29 cellular contexts compared by ENCODE assay signal in the genomic region with DNA sequence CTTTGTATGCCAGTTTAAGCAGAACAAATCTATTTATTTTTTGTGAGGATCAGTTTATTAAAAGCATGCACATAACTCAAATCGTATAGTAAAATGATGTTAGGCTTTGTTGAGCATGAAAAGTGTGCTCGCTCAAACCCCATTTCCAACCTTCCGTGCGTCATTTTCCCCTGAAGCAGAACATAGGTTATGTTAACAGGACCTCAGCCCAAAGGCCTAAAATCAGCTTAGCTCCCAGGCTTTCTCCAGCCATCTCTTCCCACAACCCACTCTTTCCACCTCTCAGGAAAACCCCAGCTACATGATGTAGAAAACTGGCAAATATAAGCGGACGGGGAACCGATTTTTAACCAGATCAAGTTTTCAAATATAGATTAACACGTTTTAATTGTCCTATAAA.
DNase-seq lines count a peak whose midpoint lies in the region; ATAC-seq, FAIRE-seq and TF ChIP-seq lines count a peak whose summit lies in the region.
"Had no signal": no experiment of that assay in that cellular context is flagged by ENCODE, and none has a peak within 500 bp of the region (broad histone marks: within the 10 kb centered on the region; RNA-seq: fewer than 3 reads in every experiment).

No MANE protein-coding gene starts in this region.

- H3K4me3 ChIP-seq in SK-N-SH (ENCODE audit: low read depth in 2 of 2, low read length in 1 of 2) (no peak overlapping the region), endodermal cell (ENCODE audit: low read length) (no peak overlapping the region), muscle layer of colon (ENCODE audit: low read depth in 1 of 2, low read length in 2 of 2) (no peak overlapping the region), transverse colon (no peak overlapping the region)
- H3K4me3 ChIP-seq: ascending aorta, heart left ventricle, K562, MG63, right lobe of liver, upper lobe of right lung had no signal

- no peak overlapping the region for H3K4me2 ChIP-seq in SK-N-SH

- no peak for TF ChIP-seq RAD21 in SK-N-SH (IDR thresholded peaks at IDR 0.05; ENCODE audit: low read length)

- DNase-seq in SK-N-SH (no peak), endodermal cell (no peak), transverse colon (no peak), HTR-8/SVneo (ENCODE audit: insufficient read length, low spot score) (no peak), NCI-H446 (lab: John Stamatoyannopoulos, UW) (no peak), NCI-H2107 (lab: John Stamatoyannopoulos, UW) (no peak)
- DNase-seq: activated CD4-positive, alpha-beta T cell treated with anti-CD3 and anti-CD28 coated beads, Interleukin-2, amount 50 U/mL, for 4 hours; activated CD8-positive, alpha-beta memory T cell treated with anti-CD3 and anti-CD28 coated beads, Interleukin-2, amount 10 ng/mL, durations not matched to agents 7 days and 5 days; activated T-cell treated with anti-CD3 and anti-CD28 coated beads, Interleukin-2, amount 50 U/mL, for 72 hours; caudate nucleus; CD4-positive, CD25-positive, alpha-beta regulatory T cell; cortex of kidney; effector memory CD4-positive, alpha-beta T cell; kidney; MG63; NCI-H1105 treated with DMSO at 0.1 percent for 48 hours; NCI-H1930; NK-92 treated with Interleukin-12 subunit alpha and Interleukin-12 subunit beta, amount 100 ng/mL, for 24 hours; stimulated activated CD4-positive, alpha-beta T cell treated with anti-CD3 and anti-CD28 coated beads, Interleukin-4, amount 100 ng/mL, for 24 hours; T-helper 2 cell had no signal

- H3K36me3 ChIP-seq in SK-N-SH (replicated peaks in 1 of 2; ENCODE audit: control insufficient read depth in 1 of 2, insufficient read depth in 2 of 2, low read length in 1 of 2) (no peaks in the 10 kb centered on the region), endodermal cell (ENCODE audit: control insufficient read depth, insufficient read depth, low read length) (no peaks in the 10 kb centered on the region), muscle layer of colon (ENCODE audit: insufficient read depth, low read length) (no peaks in the 10 kb centered on the region), transverse colon (no peaks in the 10 kb centered on the region)
- H3K36me3 ChIP-seq: ascending aorta, heart left ventricle, MG63, right lobe of liver, upper lobe of right lung had no signal

- H3F3A ChIP-seq in SK-N-SH (replicated peaks; ENCODE audit: insufficient read depth), result no peaks in the 10 kb centered on the region

- no peaks in the 10 kb centered on the region for H4K20me1 ChIP-seq in SK-N-SH (ENCODE audit: insufficient read depth)

- H3K79me2 ChIP-seq in SK-N-SH (ENCODE audit: insufficient read depth), result no peaks in the 10 kb centered on the region

- intact Hi-C loops in transverse colon (cut with DNase I; ENCODE audit: low total_unique reads), result loop anchor here (10.0 kb wide), 3 partner anchors 351 to 641 kb away; no protein-coding TSS in a partner anchor

- H3K9me3 Mint-ChIP-seq in endodermal cell, result peaks cover 10% of the 10 kb centered on the region

- TF ChIP-seq EP300 in SK-N-SH (IDR thresholded peaks at IDR 0.05; ENCODE audit: borderline replicate concordance in 1 of 2, low read depth in 1 of 2, low read length in 1 of 2), result no peak
- no peak for TF ChIP-seq EP300 in transverse colon (IDR thresholded peaks at IDR 0.05; ENCODE audit: low read depth)

- H2AFZ ChIP-seq in SK-N-SH (ENCODE audit: low read depth), result peak overlapping the region; percentile 17; the same call in 1 of the 2 replicates

- TF ChIP-seq POLR2A in transverse colon (IDR thresholded peaks at IDR 0.05), result no peak

- POLR2A ChIA-PET in SK-N-SH (lab: Yijun Ruan, JAX), result interaction anchor here (0.7 to 1.8 kb wide), 4 partner anchors 209 to 783 kb away, joined by 3 to 10 read pairs (median 4); partner anchors contain the start of gene MEIS1

- H3K27ac Mint-ChIP-seq in endodermal cell, result peak overlapping the region; percentile 40
- H3K27ac Mint-ChIP-seq: activated CD8-positive, alpha-beta memory T cell treated with anti-CD3 and anti-CD28 coated beads, Interleukin-2, amount 10 ng/mL, durations not matched to agents 7 days and 5 days; activated T-cell treated with anti-CD3 and anti-CD28 coated beads, Interleukin-2, amount 50 U/mL, for 72 hours; CD4-positive, CD25-positive, alpha-beta regulatory T cell had no signal

- H3K9me3 ChIP-seq in SK-N-SH, result no peaks in the 10 kb centered on the region
- H3K9me3 ChIP-seq in endodermal cell (ENCODE audit: control insufficient read depth, low read length), result peaks cover 22% of the 10 kb centered on the region
- H3K9me3 ChIP-seq in muscle layer of colon (ENCODE audit: low read length), result no peaks in the 10 kb centered on the region
- no peaks in the 10 kb centered on the region for H3K9me3 ChIP-seq in transverse colon
- H3K9me3 ChIP-seq: ascending aorta, MG63, right lobe of liver, upper lobe of right lung had no signal

- no peaks in the 10 kb centered on the region for H3K9me2 ChIP-seq in SK-N-SH

- in situ Hi-C loops in transverse colon (cut with MboI; ENCODE audit: low pct_ligation_motif_present in 1 of 4, low pct_unique_long_range_greater_than_20kb in 1 of 4, low sequenced_read_pairs in 3 of 4), result no loop called here

- no peak overlapping the region for H3K4me3 Mint-ChIP-seq in endodermal cell
- H3K4me3 Mint-ChIP-seq: activated CD8-positive, alpha-beta memory T cell treated with anti-CD3 and anti-CD28 coated beads, Interleukin-2, amount 10 ng/mL, durations not matched to agents 7 days and 5 days; activated T-cell treated with anti-CD3 and anti-CD28 coated beads, Interleukin-2, amount 50 U/mL, for 72 hours; CD4-positive, CD25-positive, alpha-beta regulatory T cell had no signal

- H3K27me3 ChIP-seq in SK-N-SH (ENCODE audit: insufficient read depth), result no peaks in the 10 kb centered on the region
- no peaks in the 10 kb centered on the region for H3K27me3 ChIP-seq in endodermal cell (ENCODE audit: control insufficient read depth, insufficient read depth, low read length, poor library complexity, severe bottlenecking)
- H3K27me3 ChIP-seq in muscle layer of colon (ENCODE audit: control insufficient read depth in 1 of 2, insufficient read depth in 2 of 2, low read length in 2 of 2), result no peaks in the 10 kb centered on the region
- no peaks in the 10 kb centered on the region for H3K27me3 ChIP-seq in transverse colon
- H3K27me3 ChIP-seq: ascending aorta, MG63, right lobe of liver, upper lobe of right lung had no signal

- CTCF ChIA-PET in SK-N-SH (lab: Yijun Ruan, JAX), result interaction anchor here (0.7 to 1.9 kb wide), 39 partner anchors 9 to 1494 kb away, joined by 3 to 18 read pairs (median 4); partner anchors contain the start of gene MEIS1

- no peak for FAIRE-seq in HTR-8/SVneo (lab: Jason Lieb, UNC)
- FAIRE-seq: H54, K562, kidney had no signal

- H3K27me3 Mint-ChIP-seq in endodermal cell (ENCODE audit: insufficient read depth), result no peaks in the 10 kb centered on the region
- H3K27me3 Mint-ChIP-seq: activated CD8-positive, alpha-beta memory T cell treated with anti-CD3 and anti-CD28 coated beads, Interleukin-2, amount 10 ng/mL, durations not matched to agents 7 days and 5 days had no signal

- WGBS in SK-N-SH (ENCODE audit: low lambda C conversion rate), result 93% methylated on average over 8 of the region's 8 CpGs
- 81 to 86% methylated on average over 4 to 8 of the region's 8 CpGs for WGBS in endodermal cell (ENCODE audit: insufficient coverage in 1 of 2, insufficient read length in 1 of 2), 2 experiments
- WGBS in transverse colon (ENCODE audit: low coverage in 1 of 2), 2 donors, result 60 to 64% methylated on average over 8 of the region's 8 CpGs

- no peak overlapping the region for H3K9ac ChIP-seq in SK-N-SH
- no peak overlapping the region for H3K9ac ChIP-seq in endodermal cell (ENCODE audit: extremely low read depth, low read length, poor library complexity, severe bottlenecking)
- H3K9ac ChIP-seq in muscle layer of colon (ENCODE audit: low read length), result no peak overlapping the region

- H3K36me3 Mint-ChIP-seq in endodermal cell (ENCODE audit: low read depth), result peaks cover 8% of the 10 kb centered on the region
- H3K36me3 Mint-ChIP-seq: activated CD8-positive, alpha-beta memory T cell treated with anti-CD3 and anti-CD28 coated beads, Interleukin-2, amount 10 ng/mL, durations not matched to agents 7 days and 5 days; CD4-positive, CD25-positive, alpha-beta regulatory T cell had no signal

- no peak for ATAC-seq in SK-N-SH treated with all-trans-retinoic acid at 6 μM for 48 hours
- ATAC-seq: activated CD4-positive, CD25-positive, alpha-beta regulatory T cell treated with anti-CD3 and anti-CD28 coated beads, Interleukin-2, amount 50 U/mL, for 24 hours; activated CD8-positive, alpha-beta memory T cell treated with anti-CD3 and anti-CD28 coated beads, Interleukin-2, amount 10 ng/mL, durations not matched to agents 7 days and 5 days; activated T-cell treated with anti-CD3 and anti-CD28 coated beads, Interleukin-2, amount 50 U/mL, for 72 hours had no signal

- TF ChIP-seq CTCF in SK-N-SH (IDR thresholded peaks at IDR 0.05) (no peak), endodermal cell (conservative IDR thresholded peaks at IDR 0.05) (no peak), transverse colon (IDR thresholded peaks at IDR 0.05) (peak in 1 of 5 experiments; percentile 6)

- H3K27ac ChIP-seq in SK-N-SH (ENCODE audit: low read depth in 2 of 2, low read length in 1 of 2) (peak overlapping the region in 1 of 2 experiments; percentile 53; a peak in 1 of 4 replicates), endodermal cell (ENCODE audit: low read depth, low read length) (no peak overlapping the region), muscle layer of colon (ENCODE audit: low read depth, low read length) (peak overlapping the region; percentile 64), transverse colon (peak overlapping the region; percentile 52 to 74 (median 64))
- H3K27ac ChIP-seq: ascending aorta, right lobe of liver, upper lobe of right lung had no signal

- peaks cover 39% of the 10 kb centered on the region for H3K4me1 Mint-ChIP-seq in endodermal cell
- H3K4me1 Mint-ChIP-seq: activated CD8-positive, alpha-beta memory T cell treated with anti-CD3 and anti-CD28 coated beads, Interleukin-2, amount 10 ng/mL, durations not matched to agents 7 days and 5 days; CD4-positive, CD25-positive, alpha-beta regulatory T cell had no signal

- H3K4me1 ChIP-seq in SK-N-SH (ENCODE audit: control insufficient read depth in 1 of 2, insufficient read depth in 2 of 2, low read depth in 1 of 2, low read length in 1 of 2) (peaks cover 0 to 18% of the 10 kb centered on the region in 2 experiments; a peak in 2 of 4 replicates), endodermal cell (ENCODE audit: control insufficient read depth, insufficient read depth, low read length) (peaks cover 6% of the 10 kb centered on the region), muscle layer of colon (ENCODE audit: insufficient read depth, low read length) (peaks cover 25% of the 10 kb centered on the region), transverse colon (peaks cover 0 to 9% (median 0%) of the 10 kb centered on the region in 4 donors)
- H3K4me1 ChIP-seq: ascending aorta, heart left ventricle, right lobe of liver, upper lobe of right lung had no signal

TF ChIP-seq in SK-N-SH, 30 proteins besides CTCF, POLR2A, EP300 and RAD21 (continues in another document):
- TF ChIP-seq NFIC (IDR thresholded peaks at IDR 0.05; ENCODE audit: borderline replicate concordance), result no peak
- no peak for TF ChIP-seq MXI1 (IDR thresholded peaks at IDR 0.05; ENCODE audit: low read depth, low read length)

TF ChIP-seq in SK-N-SH treated with all-trans-retinoic acid at 6 μM for 48 hours, 23 proteins besides CTCF, POLR2A, EP300 and RAD21 (continues in another document):
- TF ChIP-seq ARNTL (CRISPR knock-in tag; IDR thresholded peaks at IDR 0.05; ENCODE audit: borderline replicate concordance, low read depth) (no peak), ZC3H10 (CRISPR knock-in tag; IDR thresholded peaks at IDR 0.05) (no peak)
